ENCODE assay signal across 13 cellular contexts in genomic region chr4:13476915-13477314, GRCh38.
DNase-seq lines count a peak whose midpoint lies in the region; ATAC-seq and TF ChIP-seq lines count a peak whose summit lies in the region.
"Had no signal": no experiment of that assay in that cellular context is flagged by ENCODE, and none has a peak within 500 bp of the region (broad histone marks: within the 10 kb centered on the region; RNA-seq: fewer than 3 reads in every experiment).

No MANE protein-coding gene starts in this region.

- DNase-seq in AG09309 (ENCODE audit: low read depth) (peak; percentile 71), choroid plexus epithelial cell (ENCODE audit: low read depth) (peak; percentile 77), nucleus accumbens (lab: John Stamatoyannopoulos, UW) (no peak), anterior cingulate cortex (lab: John Stamatoyannopoulos, UW) (no peak)
- DNase-seq in activated effector memory CD4-positive, alpha-beta T cell treated with Interleukin-2 at 50 U/mL for 16 hours: no peak
- DNase-seq: activated gamma-delta T cell treated with Interleukin-2 at 50 U/mL for 16 hours, DMS153, H7, NCI-H146 had no signal

- no peak overlapping the region for H3K4me3 ChIP-seq in AG09309 (ENCODE audit: control insufficient read depth, low read depth, low read length)
- no peak overlapping the region for H3K4me3 ChIP-seq in choroid plexus epithelial cell (ENCODE audit: low read depth, low read length)
- H3K4me3 ChIP-seq: esophagus muscularis mucosa had no signal

- TF ChIP-seq CTCF in AG09309 (IDR thresholded peaks at IDR 0.05; ENCODE audit: control insufficient read depth, insufficient read depth, low read depth, low read length, missing control alignments): no peak
- TF ChIP-seq CTCF in choroid plexus epithelial cell (conservative IDR thresholded peaks at IDR 0.05; ENCODE audit: low read depth, low read length): no peak

- ATAC-seq in GM18909 (IDR thresholded peaks at IDR 0.05; ENCODE audit: poor library complexity, unreplicated experiment) (peak; percentile 35), HG03565 (IDR thresholded peaks at IDR 0.05; ENCODE audit: unreplicated experiment) (peak; percentile 73), HG02678 (IDR thresholded peaks at IDR 0.05; ENCODE audit: unreplicated experiment) (no peak)

Comparison
In these comparisons a context has a peak if more than half of its experiments do, and no peak if none do; other contexts are left out.
1. DNase-seq: peak in AG09309 (single experiment) and choroid plexus epithelial cell (single experiment); none in activated effector memory CD4-positive, alpha-beta T cell treated with Interleukin-2 at 50 U/mL for 16 hours (single experiment), nucleus accumbens (0 of 56) and anterior cingulate cortex (0 of 58).